16 cellular contexts compared by ENCODE assay signal in the genomic region with DNA sequence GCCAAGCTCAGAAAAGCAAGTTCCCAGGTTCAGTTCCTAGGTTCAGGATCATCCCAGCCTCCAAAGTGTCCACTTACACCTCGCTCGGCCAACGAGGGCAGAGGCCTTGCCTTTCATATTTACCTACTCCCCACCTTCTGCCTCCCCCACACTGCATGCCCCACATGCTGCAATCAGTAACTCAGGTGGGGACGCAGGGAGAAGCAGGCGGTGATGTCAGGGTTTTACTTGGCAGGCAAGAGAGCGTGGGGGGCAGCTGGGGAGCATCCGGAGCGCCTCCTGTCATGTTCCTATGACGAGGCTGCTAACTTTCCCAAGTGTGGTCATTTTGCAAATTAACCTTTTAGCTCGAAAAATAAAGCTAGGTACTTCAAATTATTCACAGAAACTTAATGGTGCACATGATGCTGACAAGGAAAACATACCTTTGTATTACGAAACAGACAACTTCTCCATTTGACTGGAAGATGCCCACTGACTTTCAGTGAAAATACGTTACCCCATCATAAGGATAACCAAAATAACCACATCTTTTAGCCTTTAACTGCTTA. TPM values are rescaled to one million over a fixed set of nuclear protein-coding genes. Genes with fewer than 3 reads are reported as not detected.
DNase-seq lines count a peak whose midpoint lies in the region; ATAC-seq and TF ChIP-seq lines count a peak whose summit lies in the region.
"Had no signal": no experiment of that assay in that cellular context is flagged by ENCODE, and none has a peak within 500 bp of the region (broad histone marks: within the 10 kb centered on the region; RNA-seq: fewer than 3 reads in every experiment).

No MANE protein-coding gene starts in this region.

- no peaks in the 10 kb centered on the region for H3K27me3 Mint-ChIP-seq in chondrocyte (ENCODE audit: low read depth)

- in situ Hi-C loops in HAP-1 (cut with MboI; ENCODE audit: low sequenced_read_pairs), result no loop called here

- peaks cover 7% of the 10 kb centered on the region for H3K4me1 ChIP-seq in HAP-1

- peaks cover 34% of the 10 kb centered on the region for H3K4me1 Mint-ChIP-seq in chondrocyte (ENCODE audit: low read depth)
- H3K4me1 Mint-ChIP-seq in stimulated activated effector memory CD8-positive, alpha-beta T cell treated with anti-CD3 and anti-CD28 coated beads, Interleukin-12 subunit alpha, Interleukin-12 subunit beta, amount 100 ng/mL, for 72 hours, result peaks cover 35% of the 10 kb centered on the region

- no peaks in the 10 kb centered on the region for H3K27me3 ChIP-seq in HAP-1 (ENCODE audit: low read depth)

- H3K4me3 ChIP-seq in HAP-1, result no peak overlapping the region

- H3K36me3 ChIP-seq in HAP-1 (replicated peaks), result peaks cover 16% of the 10 kb centered on the region

- peak overlapping the region; percentile 1 for H3K27ac Mint-ChIP-seq in chondrocyte (ENCODE audit: unreplicated experiment)
- H3K27ac Mint-ChIP-seq in stimulated activated effector memory CD8-positive, alpha-beta T cell treated with anti-CD3 and anti-CD28 coated beads, Interleukin-12 subunit alpha, Interleukin-12 subunit beta, amount 100 ng/mL, for 72 hours, result peak overlapping the region; percentile 20

- DNase-seq in NCI-H524 (lab: John Stamatoyannopoulos, UW) (peak; percentile 18 to 26), NCI-H524 treated with DMSO at 0.1 percent for 48 hours (lab: John Stamatoyannopoulos, UW) (no peak), chondrocyte (ENCODE audit: low spot score) (no peak), kidney tubule cell (ENCODE audit: low spot score) (peak; percentile 67), HAP-1 (ENCODE audit: low spot score in 2 of 2) (no peak), SKM-1 (lab: John Stamatoyannopoulos, UW; ENCODE audit: unreplicated experiment) (no peak)
- DNase-seq in stimulated activated effector memory CD8-positive, alpha-beta T cell treated with anti-CD3 and anti-CD28 coated beads, Interleukin-12 subunit alpha, Interleukin-12 subunit beta, amount 100 ng/mL, for 72 hours (ENCODE audit: low spot score in 2 of 2), result no peak
- no peak for DNase-seq in activated CD8-positive, alpha-beta memory T cell treated with anti-CD3 and anti-CD28 coated beads, Interleukin-2, amount 50 U/mL, for 48 hours
- DNase-seq: 8988T, DMS153, HCEC 1CT, NCI-H1092, NCI-H1694, NCI-H446, OCI-M1, RPMI8226 had no signal

- peaks cover 12% of the 10 kb centered on the region for H3K9me3 Mint-ChIP-seq in chondrocyte (ENCODE audit: low read depth)
- peaks cover 3% of the 10 kb centered on the region for H3K9me3 Mint-ChIP-seq in stimulated activated effector memory CD8-positive, alpha-beta T cell treated with anti-CD3 and anti-CD28 coated beads, Interleukin-12 subunit alpha, Interleukin-12 subunit beta, amount 100 ng/mL, for 72 hours

- no peak for ATAC-seq in stimulated activated effector memory CD8-positive, alpha-beta T cell treated with anti-CD3 and anti-CD28 coated beads, Interleukin-12 subunit alpha, Interleukin-12 subunit beta, amount 100 ng/mL, for 72 hours

- no peaks in the 10 kb centered on the region; the same call in 1 of the 2 replicates for H3K9me3 ChIP-seq in HAP-1

- TF ChIP-seq CTCF in chondrocyte (IDR thresholded peaks at IDR 0.05), result no peak

- H3K4me3 Mint-ChIP-seq in chondrocyte (ENCODE audit: unreplicated experiment), result no peak overlapping the region
- H3K4me3 Mint-ChIP-seq in stimulated activated effector memory CD8-positive, alpha-beta T cell treated with anti-CD3 and anti-CD28 coated beads, Interleukin-12 subunit alpha, Interleukin-12 subunit beta, amount 100 ng/mL, for 72 hours, result no peak overlapping the region

- peaks cover 17% of the 10 kb centered on the region for H3K36me3 Mint-ChIP-seq in chondrocyte (ENCODE audit: low read depth)
- H3K36me3 Mint-ChIP-seq in stimulated activated effector memory CD8-positive, alpha-beta T cell treated with anti-CD3 and anti-CD28 coated beads, Interleukin-12 subunit alpha, Interleukin-12 subunit beta, amount 100 ng/mL, for 72 hours, result peaks cover 21% of the 10 kb centered on the region

RNA-seq across cellular contexts. Expression of a gene that starts 53.8 kb away (rescaled TPM):
- 54.2 to 55.1 TPM (median 54.5 TPM) in 3 replicates for total RNA-seq in chondrocyte

RNA-seq across cellular contexts. Expression of a gene that starts 54.3 kb away (rescaled TPM):
- 57.3 to 62.3 TPM (median 62.3 TPM) in 3 replicates for total RNA-seq in chondrocyte

Comparison
In these comparisons a context has a peak if more than half of its experiments do, and no peak if none do; other contexts are left out.
1. DNase-seq: peak in NCI-H524 (2 of 2) and kidney tubule cell (single experiment); none in NCI-H524 treated with DMSO at 0.1 percent for 48 hours (single experiment), chondrocyte (single experiment), stimulated activated effector memory CD8-positive, alpha-beta T cell treated with anti-CD3 and anti-CD28 coated beads, Interleukin-12 subunit alpha, Interleukin-12 subunit beta, amount 100 ng/mL, for 72 hours (0 of 2), HAP-1 (0 of 2), SKM-1 (single experiment) and activated CD8-positive, alpha-beta memory T cell treated with anti-CD3 and anti-CD28 coated beads, Interleukin-2, amount 50 U/mL, for 48 hours (single experiment).